Comparison of ENCODE assay signal across 19 cellular contexts in genomic region chr5:111739423-111739822, GRCh38.
"Had no signal": no experiment of that assay in that cellular context is flagged by ENCODE, and none has a peak within 500 bp of the region (broad histone marks: within the 10 kb centered on the region; RNA-seq: fewer than 3 reads in every experiment).

No MANE protein-coding gene starts in this region.

- H3K4me3 ChIP-seq: dorsolateral prefrontal cortex, lung, prostate gland, smooth muscle cell, testis, upper lobe of right lung had no signal

- H3K27ac ChIP-seq: prostate gland, testis, upper lobe of right lung, WERI-Rb-1 had no signal

- H3K27me3 ChIP-seq: testis, upper lobe of right lung had no signal

- H3K36me3 ChIP-seq: prostate gland, upper lobe of right lung, WERI-Rb-1 had no signal

- DNase-seq: activated CD4-positive, alpha-beta T cell treated with anti-CD3 and anti-CD28 coated beads, Interleukin-2, amount 50 U/mL, for 4 hours; activated gamma-delta T cell; activated T-cell treated with anti-CD3 and anti-CD28 coated beads, Interleukin-2, amount 50 U/mL, for 72 hours; dorsolateral prefrontal cortex; hippocampal formation; midbrain; nephron progenitor cell; nucleus accumbens; stimulated activated CD4-positive, alpha-beta T cell treated with anti-CD3 and anti-CD28 coated beads, Interleukin-4, amount 100 ng/mL, for 4 hours; SW 1271; T-helper 2 cell; testis; upper lobe of right lung; WERI-Rb-1 had no signal

- H3K9me3 ChIP-seq: prostate gland, testis, upper lobe of right lung had no signal

- ATAC-seq: activated T-cell treated with anti-CD3 and anti-CD28 coated beads, Interleukin-2, amount 50 U/mL, for 72 hours; sciatic nerve; stimulated activated memory B cell treated with anti-CD40 and anti-IgM and Interleukin-4, amounts not matched to agents 10 μg/mL and 1 μg/mL and 100 μg/mL, for 72 hours; upper lobe of right lung had no signal
